Comparison of ENCODE assay signal across 1 cellular context in the genomic region with DNA sequence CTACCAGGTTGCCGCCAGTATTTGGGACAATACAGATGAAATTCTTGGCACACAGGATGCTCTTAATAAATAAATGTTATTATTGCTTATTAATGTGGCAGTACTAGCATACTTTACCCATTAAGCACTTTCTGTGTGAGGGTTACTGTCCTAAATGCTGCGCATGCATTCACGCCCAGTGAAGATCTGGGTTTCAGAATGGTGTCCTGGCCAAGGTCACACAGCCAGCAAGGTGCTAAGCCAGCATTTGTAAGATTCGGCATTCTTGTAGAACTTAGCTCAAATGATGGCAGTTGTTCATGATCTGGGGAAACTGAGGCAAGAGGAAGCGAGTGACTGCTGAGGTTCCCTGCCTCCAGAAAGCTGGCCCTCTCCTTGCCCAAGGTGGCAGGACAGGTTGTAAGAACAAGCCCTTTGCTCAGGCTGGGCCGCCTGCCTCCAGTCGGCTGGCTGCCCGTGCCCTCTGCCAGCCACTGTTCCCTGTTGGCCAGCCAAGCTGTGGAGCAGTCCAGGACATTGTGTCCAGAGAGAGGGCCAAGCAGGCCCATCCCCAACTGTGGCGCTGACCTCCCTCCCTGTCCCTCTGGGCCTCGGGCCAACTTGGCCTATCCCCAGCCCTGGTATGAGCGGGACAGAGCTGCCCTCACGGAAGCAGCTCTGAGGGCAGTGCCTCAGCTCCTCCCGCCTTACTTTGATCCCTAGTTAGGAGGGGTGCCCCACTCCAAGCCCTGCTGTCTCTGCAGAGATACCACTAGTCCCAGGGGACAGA.
TF ChIP-seq lines count a peak whose summit lies in the region.

No MANE protein-coding gene starts in this region.

TF ChIP-seq in HepG2, 621 proteins besides CTCF, POLR2A, EP300 and RAD21 (continued from another document):
- TF ChIP-seq, protein P1, sequence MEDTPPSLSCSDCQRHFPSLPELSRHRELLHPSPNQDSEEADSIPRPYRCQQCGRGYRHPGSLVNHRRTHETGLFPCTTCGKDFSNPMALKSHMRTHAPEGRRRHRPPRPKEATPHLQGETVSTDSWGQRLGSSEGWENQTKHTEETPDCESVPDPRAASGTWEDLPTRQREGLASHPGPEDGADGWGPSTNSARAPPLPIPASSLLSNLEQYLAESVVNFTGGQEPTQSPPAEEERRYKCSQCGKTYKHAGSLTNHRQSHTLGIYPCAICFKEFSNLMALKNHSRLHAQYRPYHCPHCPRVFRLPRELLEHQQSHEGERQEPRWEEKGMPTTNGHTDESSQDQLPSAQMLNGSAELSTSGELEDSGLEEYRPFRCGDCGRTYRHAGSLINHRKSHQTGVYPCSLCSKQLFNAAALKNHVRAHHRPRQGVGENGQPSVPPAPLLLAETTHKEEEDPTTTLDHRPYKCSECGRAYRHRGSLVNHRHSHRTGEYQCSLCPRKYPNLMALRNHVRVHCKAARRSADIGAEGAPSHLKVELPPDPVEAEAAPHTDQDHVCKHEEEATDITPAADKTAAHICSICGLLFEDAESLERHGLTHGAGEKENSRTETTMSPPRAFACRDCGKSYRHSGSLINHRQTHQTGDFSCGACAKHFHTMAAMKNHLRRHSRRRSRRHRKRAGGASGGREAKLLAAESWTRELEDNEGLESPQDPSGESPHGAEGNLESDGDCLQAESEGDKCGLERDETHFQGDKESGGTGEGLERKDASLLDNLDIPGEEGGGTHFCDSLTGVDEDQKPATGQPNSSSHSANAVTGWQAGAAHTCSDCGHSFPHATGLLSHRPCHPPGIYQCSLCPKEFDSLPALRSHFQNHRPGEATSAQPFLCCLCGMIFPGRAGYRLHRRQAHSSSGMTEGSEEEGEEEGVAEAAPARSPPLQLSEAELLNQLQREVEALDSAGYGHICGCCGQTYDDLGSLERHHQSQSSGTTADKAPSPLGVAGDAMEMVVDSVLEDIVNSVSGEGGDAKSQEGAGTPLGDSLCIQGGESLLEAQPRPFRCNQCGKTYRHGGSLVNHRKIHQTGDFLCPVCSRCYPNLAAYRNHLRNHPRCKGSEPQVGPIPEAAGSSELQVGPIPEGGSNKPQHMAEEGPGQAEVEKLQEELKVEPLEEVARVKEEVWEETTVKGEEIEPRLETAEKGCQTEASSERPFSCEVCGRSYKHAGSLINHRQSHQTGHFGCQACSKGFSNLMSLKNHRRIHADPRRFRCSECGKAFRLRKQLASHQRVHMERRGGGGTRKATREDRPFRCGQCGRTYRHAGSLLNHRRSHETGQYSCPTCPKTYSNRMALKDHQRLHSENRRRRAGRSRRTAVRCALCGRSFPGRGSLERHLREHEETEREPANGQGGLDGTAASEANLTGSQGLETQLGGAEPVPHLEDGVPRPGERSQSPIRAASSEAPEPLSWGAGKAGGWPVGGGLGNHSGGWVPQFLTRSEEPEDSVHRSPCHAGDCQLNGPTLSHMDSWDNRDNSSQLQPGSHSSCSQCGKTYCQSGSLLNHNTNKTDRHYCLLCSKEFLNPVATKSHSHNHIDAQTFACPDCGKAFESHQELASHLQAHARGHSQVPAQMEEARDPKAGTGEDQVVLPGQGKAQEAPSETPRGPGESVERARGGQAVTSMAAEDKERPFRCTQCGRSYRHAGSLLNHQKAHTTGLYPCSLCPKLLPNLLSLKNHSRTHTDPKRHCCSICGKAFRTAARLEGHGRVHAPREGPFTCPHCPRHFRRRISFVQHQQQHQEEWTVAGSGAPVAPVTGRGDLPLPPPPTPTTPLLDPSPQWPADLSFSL (CRISPR knock-in tag; IDR thresholded peaks at IDR 0.05), result no peak
- TF ChIP-seq SMC3 (IDR thresholded peaks at IDR 0.05; ENCODE audit: low read length) (no peak), ELF1 (CRISPR knock-in tag; IDR thresholded peaks at IDR 0.05) (no peak)
